Comparison of ENCODE assay signal across 25 cellular contexts in genomic region chr6:4822476-4822875, GRCh38.
"Had no signal": no experiment of that assay in that cellular context is flagged by ENCODE, and none has a peak within 500 bp of the region (broad histone marks: within the 10 kb centered on the region; RNA-seq: fewer than 3 reads in every experiment).

No MANE protein-coding gene starts in this region.

- H3K36me3 ChIP-seq: left ventricle myocardium inferior, ovary, right atrium auricular region, right lobe of liver, stomach, thyroid gland, transverse colon, upper lobe of right lung had no signal

- H3K27ac Mint-ChIP-seq: mesothelial cell of epicardium; natural killer cell; progenitor cell of endocrine pancreas; stimulated activated memory B cell treated with anti-CD40 and anti-IgM and Interleukin-4, amounts not matched to agents 10 μg/mL and 1 μg/mL and 100 μg/mL, for 72 hours had no signal

- H3K4me3 ChIP-seq: hepatocyte, left ventricle myocardium inferior, lung, ovary, right atrium auricular region, right lobe of liver, smooth muscle cell, stomach, testis, thyroid gland, transverse colon, upper lobe of right lung had no signal

- H3K4me1 ChIP-seq: left ventricle myocardium inferior, right atrium auricular region, right lobe of liver, testis, thyroid gland, upper lobe of right lung had no signal

- H3K27me3 ChIP-seq: hepatocyte, ovary, right atrium auricular region, right lobe of liver, stomach, testis, thyroid gland, transverse colon, upper lobe of right lung had no signal

- H3K9me3 ChIP-seq: ovary, right lobe of liver, testis, thyroid gland had no signal

- DNase-seq: islet precursor cell; left ventricle myocardium inferior; mesendoderm; naive B cell; natural killer cell; ovary; right lobe of liver; stimulated activated CD4-positive, alpha-beta T cell treated with anti-CD3 and anti-CD28 coated beads, Interleukin-1b, Interleukin-23, amount 100 ng/mL, for 48 hours; stimulated activated CD4-positive, alpha-beta T cell treated with anti-CD3 and anti-CD28 coated beads, Interleukin-2, amount 100 ng/mL, for 48 hours; stimulated activated CD4-positive, alpha-beta T cell treated with anti-CD3 and anti-CD28 coated beads, Interleukin-4, amount 100 ng/mL, for 4 hours; stimulated activated CD8-positive, alpha-beta memory T cell treated with anti-CD3 and anti-CD28 coated beads, Interleukin-4, amount 100 ng/mL, for 48 hours; stimulated activated naive CD8-positive, alpha-beta T cell treated with anti-CD3 and anti-CD28 coated beads, Interleukin-15, Interleukin-2, amounts not matched to agents 100 U/mL and 50 U/mL, for 24 hours; stomach; testis; thyroid gland; transverse colon; upper lobe of right lung had no signal

- FAIRE-seq: urothelium cell line had no signal

- H3K4me3 Mint-ChIP-seq: mesothelial cell of epicardium; natural killer cell; stimulated activated memory B cell treated with anti-CD40 and anti-IgM and Interleukin-4, amounts not matched to agents 10 μg/mL and 1 μg/mL and 100 μg/mL, for 72 hours had no signal

- H3K4me2 ChIP-seq: hepatocyte, smooth muscle cell had no signal

- H3K27ac ChIP-seq: hepatocyte, left ventricle myocardium inferior, ovary, right atrium auricular region, right lobe of liver, stomach, testis, thyroid gland, transverse colon, upper lobe of right lung had no signal

- H3K4me1 Mint-ChIP-seq: mesothelial cell of epicardium had no signal

- H3K27me3 Mint-ChIP-seq: naive B cell; progenitor cell of endocrine pancreas; stimulated activated memory B cell treated with anti-CD40 and anti-IgM and Interleukin-4, amounts not matched to agents 10 μg/mL and 1 μg/mL and 100 μg/mL, for 72 hours had no signal

- ATAC-seq: natural killer cell; right lobe of liver; stimulated activated memory B cell treated with anti-CD40 and anti-IgM and Interleukin-4, amounts not matched to agents 10 μg/mL and 1 μg/mL and 100 μg/mL, for 72 hours; stimulated activated naive CD8-positive, alpha-beta T cell treated with anti-CD3 and anti-CD28 coated beads, Interleukin-15, Interleukin-2, amounts not matched to agents 100 U/mL and 50 U/mL, for 24 hours; upper lobe of right lung had no signal

- H2AFZ ChIP-seq: hepatocyte had no signal
